1 cellular context compared by ENCODE assay signal in genomic region chr17:73144209-73144608, GRCh38. TPM values are rescaled to one million over a fixed set of nuclear protein-coding genes. Genes with fewer than 3 reads are reported as not detected.
"Had no signal": no experiment of that assay in that cellular context is flagged by ENCODE, and none has a peak within 500 bp of the region (broad histone marks: within the 10 kb centered on the region; RNA-seq: fewer than 3 reads in every experiment).

No MANE protein-coding gene starts in this region.

RNA-seq across cellular contexts. Expression of gene SSTR2, which starts 20.6 kb away (rescaled TPM):
- total RNA-seq: PC-3 had no signal
